In genomic region chr12:29620030-29620429, GRCh38 we compare ENCODE assay signal across 23 cellular contexts.
DNase-seq lines count a peak whose midpoint lies in the region; ATAC-seq, FAIRE-seq and TF ChIP-seq lines count a peak whose summit lies in the region.
"Had no signal": no experiment of that assay in that cellular context is flagged by ENCODE, and none has a peak within 500 bp of the region (broad histone marks: within the 10 kb centered on the region; RNA-seq: fewer than 3 reads in every experiment).

No MANE protein-coding gene starts in this region.

- H3K79me2 ChIP-seq in DND-41 (ENCODE audit: insufficient read depth, low read length) (no peaks in the 10 kb centered on the region), H1 (ENCODE audit: control insufficient read depth in 1 of 2, insufficient read depth in 2 of 2, low read length in 2 of 2) (no peaks in the 10 kb centered on the region), trophoblast cell (ENCODE audit: control insufficient read depth, insufficient read depth, low read length, poor library complexity) (peaks cover 2% of the 10 kb centered on the region)

- H3K27me3 ChIP-seq in DND-41 (ENCODE audit: insufficient read depth, low read length, poor library complexity) (no peaks in the 10 kb centered on the region), H1 (replicated peaks in 1 of 4; ENCODE audit: control insufficient read depth in 3 of 4, extremely low read depth in 1 of 4, insufficient read depth in 3 of 4, low read length in 3 of 4) (no peaks in the 10 kb centered on the region), trophoblast cell (ENCODE audit: insufficient read depth, low read length) (no peaks in the 10 kb centered on the region), spleen (replicated peaks in 1 of 7) (no peaks in the 10 kb centered on the region)
- H3K27me3 ChIP-seq: BLaER1 treated with 17β-estradiol and CSF1 and Interleukin-3, amounts not matched to agents 10 nM and 100 nM had no signal

- no peak overlapping the region for H4K12ac ChIP-seq in trophoblast cell (ENCODE audit: low read depth, low read length)

- peaks cover 24% of the 10 kb centered on the region for H3K27me3 Mint-ChIP-seq in activated T-helper 17 cell treated with anti-CD3 and anti-CD28 coated beads, Interleukin-2, amount 50 U/mL, for 72 hours
- H3K27me3 Mint-ChIP-seq: B cell had no signal

- H3K27ac ChIP-seq in DND-41 (ENCODE audit: low read length) (no peak overlapping the region), H1 (ENCODE audit: low read depth, low read length) (no peak overlapping the region), trophoblast cell (ENCODE audit: low read depth, low read length) (no peak overlapping the region), spleen (no peak overlapping the region)
- H3K27ac ChIP-seq: BLaER1 treated with 17β-estradiol and CSF1 and Interleukin-3, amounts not matched to agents 10 nM and 100 nM; C4-2B had no signal

- H2BK5ac ChIP-seq in H1 (ENCODE audit: low read depth, low read length) (no peak overlapping the region), trophoblast cell (ENCODE audit: low read depth, low read length, poor library complexity) (peak overlapping the region; percentile 27)

- H3K79me1 ChIP-seq in H1 (ENCODE audit: low read depth, low read length) (no peaks in the 10 kb centered on the region), trophoblast cell (ENCODE audit: low read length) (peaks cover 3% of the 10 kb centered on the region)

- H4K91ac ChIP-seq in H1 (replicated peaks; ENCODE audit: insufficient read length, low read length) (no peak overlapping the region), trophoblast cell (ENCODE audit: low read depth, low read length) (peak overlapping the region; percentile 74)

- H3K23ac ChIP-seq in H1 (ENCODE audit: insufficient read length) = no peak overlapping the region
- H3K23ac ChIP-seq in trophoblast cell (ENCODE audit: low read length) = no peak overlapping the region

- H2AK5ac ChIP-seq in H1 (ENCODE audit: low read depth, low read length) (no peak overlapping the region), trophoblast cell (ENCODE audit: low read length) (peak overlapping the region; percentile 41)

- H2BK20ac ChIP-seq in H1 (ENCODE audit: low read length) = no peak overlapping the region

- H3K9ac ChIP-seq in DND-41 (ENCODE audit: low read depth, low read length) (no peak overlapping the region), H1 (replicated peaks in 1 of 4; ENCODE audit: extremely low read depth in 1 of 4, low read depth in 3 of 4, low read length in 3 of 4) (no peak overlapping the region), trophoblast cell (ENCODE audit: low read length) (no peak overlapping the region)
- H3K9ac ChIP-seq: BLaER1 treated with 17β-estradiol and CSF1 and Interleukin-3, amounts not matched to agents 10 nM and 100 nM had no signal

- H3K4me1 Mint-ChIP-seq in activated T-helper 17 cell treated with anti-CD3 and anti-CD28 coated beads, Interleukin-2, amount 50 U/mL, for 72 hours = no peaks in the 10 kb centered on the region
- H3K4me1 Mint-ChIP-seq: B cell had no signal

- no peaks in the 10 kb centered on the region for H3K36me3 ChIP-seq in DND-41 (ENCODE audit: insufficient read depth, low read length)
- H3K36me3 ChIP-seq in H1 (ENCODE audit: control insufficient read depth in 2 of 4, insufficient read depth in 4 of 4, low read length in 3 of 4) = no peaks in the 10 kb centered on the region
- no peaks in the 10 kb centered on the region for H3K36me3 ChIP-seq in trophoblast cell (ENCODE audit: control insufficient read depth in 1 of 2, insufficient read depth in 2 of 2, low read length in 2 of 2)
- H3K36me3 ChIP-seq in spleen = peaks cover 0 to 21% (median 0%) of the 10 kb centered on the region in 6 donors
- H3K36me3 ChIP-seq: BLaER1 treated with 17β-estradiol and CSF1 and Interleukin-3, amounts not matched to agents 10 nM and 100 nM had no signal

- H2BK12ac ChIP-seq in H1 (ENCODE audit: low read depth, low read length) (no peak overlapping the region), trophoblast cell (ENCODE audit: low read length) (peak overlapping the region; percentile 54)

- H3K18ac ChIP-seq in H1 (ENCODE audit: extremely low read depth, low read length) (no peak overlapping the region), trophoblast cell (ENCODE audit: low read length) (no peak overlapping the region)

- H2AFZ ChIP-seq in DND-41 (ENCODE audit: low read depth, low read length) (no peak overlapping the region), H1 (ENCODE audit: low read length) (no peak overlapping the region), trophoblast cell (ENCODE audit: insufficient read depth, low read length, poor library complexity) (no peak overlapping the region)

- H4K20me1 ChIP-seq in DND-41 (ENCODE audit: insufficient read depth, low read length) (no peaks in the 10 kb centered on the region), H1 (replicated peaks in 1 of 2; ENCODE audit: control insufficient read depth in 1 of 2, insufficient read depth in 2 of 2, low read length in 2 of 2) (no peaks in the 10 kb centered on the region)
- H4K20me1 ChIP-seq: BLaER1 treated with 17β-estradiol and CSF1 and Interleukin-3, amounts not matched to agents 10 nM and 100 nM had no signal

- no peak for TF ChIP-seq RAD21 in H1 (IDR thresholded peaks at IDR 0.05 in 1 of 2, conservative IDR thresholded peaks at IDR 0.05 in 1 of 2; ENCODE audit: low read depth in 2 of 2, low read length in 2 of 2)

- FAIRE-seq in H1 (lab: Jason Lieb, UNC) = no peak
- FAIRE-seq: A204.1, D721Med, GM12891 had no signal

- no peak overlapping the region for H3K4me3 Mint-ChIP-seq in activated T-helper 17 cell treated with anti-CD3 and anti-CD28 coated beads, Interleukin-2, amount 50 U/mL, for 72 hours
- H3K4me3 Mint-ChIP-seq: B cell; CD4-positive, alpha-beta T cell; CD8-positive, alpha-beta T cell had no signal

- TF ChIP-seq EP300 in H1 (IDR thresholded peaks at IDR 0.05; ENCODE audit: borderline replicate concordance in 1 of 2, low read depth in 2 of 2, low read length in 2 of 2) = no peak

- no peaks in the 10 kb centered on the region for H3K23me2 ChIP-seq in H1 (ENCODE audit: low read depth, low read length)

- CTCF ChIA-PET in H1 (lab: Charles Lee; ENCODE audit: partially characterized antibody) = interaction anchor here (1.0 to 2.1 kb wide), 5 partner anchors 9 to 1188 kb away, joined by 3 to 9 read pairs (median 3); no protein-coding TSS in a partner anchor

- DNase-seq in DND-41 (peak; percentile 49), H1 (ENCODE audit: low read depth in 1 of 2, low spot score in 2 of 2) (no peak), trophoblast cell (no peak), spleen (no peak)
- no peak for DNase-seq in activated CD4-positive, alpha-beta T cell treated with anti-CD3 and anti-CD28 coated beads for 1 hour
- no peak for DNase-seq in activated naive CD4-positive, alpha-beta T cell treated with Interleukin-2 at 50 U/mL for 16 hours
- DNase-seq: 8988T; AML-193; Caco-2; Calu3; CD4-positive, alpha-beta T cell; CD8-positive, alpha-beta T cell; DMS79 treated with DMSO at 0.1 percent for 48 hours; EL; GDM1 had no signal

- WGBS in H1 (ENCODE audit: extremely low coverage in 1 of 2, insufficient coverage in 1 of 2, insufficient read length in 1 of 2, insufficient replicate concordance in 2 of 2, low coverage in 1 of 2, low lambda C conversion rate in 2 of 2, missing lambda C conversion rate in 1 of 2), 2 experiments = 100% methylated on average over 1 of the region's 1 CpG; no CpG with 5 or more reads in 1 of the 2 experiments
- no CpG with 5 or more reads among the region's 1 CpG for WGBS in trophoblast cell (ENCODE audit: extremely low coverage, insufficient coverage, insufficient read length)
- WGBS in spleen, 5 donors = 85 to 97% (median 92%) methylated on average over 1 of the region's 1 CpG

- no peaks in the 10 kb centered on the region for H3K4me1 ChIP-seq in DND-41 (ENCODE audit: insufficient read depth, low read length)
- no peaks in the 10 kb centered on the region for H3K4me1 ChIP-seq in H1 (replicated peaks in 1 of 4; ENCODE audit: control insufficient read depth in 3 of 4, insufficient read depth in 4 of 4, low read length in 3 of 4)
- peaks cover 0 to 7% of the 10 kb centered on the region in 2 experiments for H3K4me1 ChIP-seq in trophoblast cell (ENCODE audit: control insufficient read depth in 1 of 2, insufficient read depth in 2 of 2, low read length in 2 of 2)
- H3K4me1 ChIP-seq in spleen = peaks cover 0 to 5% (median 0%) of the 10 kb centered on the region in 6 donors
- H3K4me1 ChIP-seq: BLaER1 treated with 17β-estradiol and CSF1 and Interleukin-3, amounts not matched to agents 10 nM and 100 nM; Caco-2 had no signal

- no peak overlapping the region for H3K56ac ChIP-seq in H1 (replicated peaks; ENCODE audit: insufficient read length, low read depth, low read length)

- POLR2A ChIA-PET in H1 (lab: Charles Lee; ENCODE audit: partially characterized antibody) = interaction anchor here (0.8 kb wide), 1 partner anchor 10 kb away, joined by 3 read pairs; no protein-coding TSS in a partner anchor

- intact Hi-C loops in spleen (cut with DNase I; ENCODE audit: low total_unique reads) = no loop called here

- no peak overlapping the region for H3K27ac Mint-ChIP-seq in activated T-helper 17 cell treated with anti-CD3 and anti-CD28 coated beads, Interleukin-2, amount 50 U/mL, for 72 hours
- H3K27ac Mint-ChIP-seq: B cell; CD4-positive, alpha-beta T cell; CD8-positive, alpha-beta T cell had no signal

- H2BK15ac ChIP-seq in H1 (ENCODE audit: low read length) = no peak overlapping the region

- H4K8ac ChIP-seq in H1 (ENCODE audit: extremely low read depth, insufficient read depth, low read length) (no peak overlapping the region), trophoblast cell (ENCODE audit: low read depth, low read length) (peak overlapping the region; percentile 29)

- H3K4me2 ChIP-seq in DND-41 (ENCODE audit: insufficient read depth, low read length) (no peak overlapping the region), H1 (ENCODE audit: insufficient read depth in 1 of 2, low read depth in 2 of 2, low read length in 2 of 2) (no peak overlapping the region), trophoblast cell (ENCODE audit: low read length) (no peak overlapping the region)
- H3K4me2 ChIP-seq: BLaER1 treated with 17β-estradiol and CSF1 and Interleukin-3, amounts not matched to agents 10 nM and 100 nM had no signal

- TF ChIP-seq CTCF in DND-41 (IDR thresholded peaks at IDR 0.05; ENCODE audit: borderline replicate concordance, extremely low read depth, low read length, poor library complexity, severe bottlenecking) (no peak), H1 (IDR thresholded peaks at IDR 0.05; ENCODE audit: control extremely low read depth in 1 of 3, insufficient read depth in 1 of 3, low read depth in 1 of 3, low read length in 3 of 3) (no peak), spleen (IDR thresholded peaks at IDR 0.05 in 8 of 11, conservative IDR thresholded peaks at IDR 0.05 in 3 of 11) (no peak)

- H3K14ac ChIP-seq in H1 (ENCODE audit: insufficient read length) = no peak overlapping the region
- H3K14ac ChIP-seq in trophoblast cell (ENCODE audit: low read length) = no peak overlapping the region

- no peak overlapping the region for H3K4me3 ChIP-seq in DND-41 (ENCODE audit: low read depth in 1 of 2, low read length in 2 of 2)
- H3K4me3 ChIP-seq in H1 (ENCODE audit: extremely low read depth in 1 of 4, insufficient read depth in 2 of 4, low read depth in 3 of 4, low read length in 4 of 4) = no peak overlapping the region
- no peak overlapping the region for H3K4me3 ChIP-seq in trophoblast cell (ENCODE audit: low read depth, low read length)
- H3K4me3 ChIP-seq in spleen = no peak overlapping the region
- H3K4me3 ChIP-seq: BLaER1 treated with 17β-estradiol and CSF1 and Interleukin-3, amounts not matched to agents 10 nM and 100 nM had no signal

- H3K9me3 ChIP-seq in DND-41 (ENCODE audit: insufficient read depth, low read length, severe bottlenecking) (no peaks in the 10 kb centered on the region), H1 (ENCODE audit: insufficient read depth in 2 of 2, low read depth in 1 of 2, low read length in 1 of 2) (0 out of 4 replicates have a peak, but pooled peaks cover 0 to 3% of the 10 kb centered on the region in 2 experiments), trophoblast cell (ENCODE audit: insufficient read depth, low read depth, low read length) (no peaks in the 10 kb centered on the region), spleen (no peaks in the 10 kb centered on the region)
- H3K9me3 ChIP-seq: BLaER1 treated with 17β-estradiol and CSF1 and Interleukin-3, amounts not matched to agents 10 nM and 100 nM; Caco-2 had no signal

- no peak overlapping the region for H4K5ac ChIP-seq in H1 (ENCODE audit: insufficient read length, low read depth, low read length)

- peak overlapping the region; percentile 44 for H3K4ac ChIP-seq in H1 (replicated peaks; ENCODE audit: insufficient read length, low read depth, low read length)
- no peak overlapping the region for H3K4ac ChIP-seq in trophoblast cell (ENCODE audit: low read depth, low read length)

- H3K36me3 Mint-ChIP-seq in activated T-helper 17 cell treated with anti-CD3 and anti-CD28 coated beads, Interleukin-2, amount 50 U/mL, for 72 hours (ENCODE audit: low read depth) = no peaks in the 10 kb centered on the region
- H3K36me3 Mint-ChIP-seq: CD8-positive, alpha-beta T cell had no signal

- peak; percentile 100 for ATAC-seq in DND-41 (ENCODE audit: insufficient read depth, low read depth)
- peak; percentile 27 for ATAC-seq in activated T-helper 17 cell treated with anti-CD3 and anti-CD28 coated beads, Interleukin-2, amount 50 U/mL, for 72 hours (replicated peaks)
- no peak for ATAC-seq in HG02870 (IDR thresholded peaks at IDR 0.05; ENCODE audit: unreplicated experiment)
- ATAC-seq: CD8-positive, alpha-beta T cell had no signal

- H3K9me3 Mint-ChIP-seq in activated T-helper 17 cell treated with anti-CD3 and anti-CD28 coated beads, Interleukin-2, amount 50 U/mL, for 72 hours = no peaks in the 10 kb centered on the region
- H3K9me3 Mint-ChIP-seq: CD4-positive, alpha-beta T cell; CD8-positive, alpha-beta T cell had no signal

- TF ChIP-seq POLR2A in H1 (IDR thresholded peaks at IDR 0.05; ENCODE audit: control extremely low read depth in 1 of 2, low read depth in 2 of 2, low read length in 2 of 2) (no peak), spleen (IDR thresholded peaks at IDR 0.05) (no peak)

- H2BK120ac ChIP-seq in H1 (replicated peaks; ENCODE audit: low read depth, low read length) (no peak overlapping the region), trophoblast cell (ENCODE audit: insufficient read depth, low read length, poor library complexity) (no peak overlapping the region)
